In genomic region chr10:34739915-34740314, GRCh38 we compare ENCODE assay signal across 9 cellular contexts.
A peak's percentile ranks its signal among the peaks of the same experiment; 100 is the strongest.
DNase-seq lines count a peak whose midpoint lies in the region; ATAC-seq, FAIRE-seq and TF ChIP-seq lines count a peak whose summit lies in the region.
"Had no signal": no experiment of that assay in that cellular context is flagged by ENCODE, and none has a peak within 500 bp of the region (broad histone marks: within the 10 kb centered on the region; RNA-seq: fewer than 3 reads in every experiment).

No MANE protein-coding gene starts in this region.

- POLR2A ChIA-PET in activated CD8-positive, alpha-beta T cell treated with anti-CD3 and anti-CD28 coated beads for 36 hours (lab: Charles Lee), result no interaction called here

- in situ Hi-C loops in Caki2 (cut with HindIII; ENCODE audit: low pct_unique_long_range_greater_than_20kb, low sequenced_read_pairs), result no loop called here

- peak overlapping the region; percentile 56 to 93 (median 86) for H3K27ac Mint-ChIP-seq in brain
- H3K27ac Mint-ChIP-seq in activated CD8-positive, alpha-beta T cell treated with anti-CD3 and anti-CD28 coated beads for 36 hours, result no peak overlapping the region

- DNase-seq in Caki2 (ENCODE audit: low read depth), result peak; percentile 97
- DNase-seq in NCI-H187 treated with DMSO at 0.1 percent for 48 hours (lab: John Stamatoyannopoulos, UW), result peak; percentile 81
- peak; percentile 49 for DNase-seq in kidney glomerular epithelial cell (lab: John Stamatoyannopoulos, UW)
- DNase-seq in urothelium cell line (ENCODE audit: low spot score), result peak; percentile 70
- no peak for DNase-seq in OCI-M1 (lab: John Stamatoyannopoulos, UW)
- DNase-seq in GM10266 (ENCODE audit: extremely low spot score), result no peak
- DNase-seq in activated CD8-positive, alpha-beta T cell treated with anti-CD3 and anti-CD28 coated beads for 36 hours, result no peak

- peaks cover 73% of the 10 kb centered on the region for H3K4me1 Mint-ChIP-seq in brain
- no peaks in the 10 kb centered on the region for H3K4me1 Mint-ChIP-seq in activated CD8-positive, alpha-beta T cell treated with anti-CD3 and anti-CD28 coated beads for 36 hours (ENCODE audit: low read depth)
- H3K4me1 Mint-ChIP-seq: central memory CD8-positive, alpha-beta T cell had no signal

- H3K27me3 Mint-ChIP-seq in brain, result peaks cover 3% of the 10 kb centered on the region
- peaks cover 12% of the 10 kb centered on the region for H3K27me3 Mint-ChIP-seq in activated CD8-positive, alpha-beta T cell treated with anti-CD3 and anti-CD28 coated beads for 36 hours

- CTCF ChIA-PET in activated CD8-positive, alpha-beta T cell treated with anti-CD3 and anti-CD28 coated beads for 36 hours (lab: Charles Lee), result no interaction called here

- peak overlapping the region; percentile 67 to 81 (median 75) for H3K4me3 Mint-ChIP-seq in brain
- no peak overlapping the region for H3K4me3 Mint-ChIP-seq in activated CD8-positive, alpha-beta T cell treated with anti-CD3 and anti-CD28 coated beads for 36 hours
- H3K4me3 Mint-ChIP-seq: central memory CD8-positive, alpha-beta T cell had no signal

- ATAC-seq in activated CD8-positive, alpha-beta T cell treated with anti-CD3 and anti-CD28 coated beads for 36 hours, result no peak

- H3K9me3 Mint-ChIP-seq in brain, result peaks cover 0 to 2% (median 0%) of the 10 kb centered on the region in 5 experiments
- H3K9me3 Mint-ChIP-seq in activated CD8-positive, alpha-beta T cell treated with anti-CD3 and anti-CD28 coated beads for 36 hours, result no peaks in the 10 kb centered on the region
- H3K9me3 Mint-ChIP-seq: central memory CD8-positive, alpha-beta T cell had no signal

- H3K36me3 Mint-ChIP-seq in brain, result no peaks in the 10 kb centered on the region
- H3K36me3 Mint-ChIP-seq in activated CD8-positive, alpha-beta T cell treated with anti-CD3 and anti-CD28 coated beads for 36 hours (ENCODE audit: low read depth), result no peaks in the 10 kb centered on the region

- TF ChIP-seq CTCF in brain (conservative IDR thresholded peaks at IDR 0.05) (no peak), GM10266 (IDR thresholded peaks at IDR 0.05; ENCODE audit: control insufficient read depth, insufficient read depth, low read depth, missing control alignments) (no peak)
- no peak for TF ChIP-seq CTCF in activated CD8-positive, alpha-beta T cell treated with anti-CD3 and anti-CD28 coated beads for 36 hours (IDR thresholded peaks at IDR 0.05)

- intact Hi-C loops in activated CD8-positive, alpha-beta T cell treated with anti-CD3 and anti-CD28 coated beads for 36 hours (cut with micrococcal nuclease), result no loop called here

- peak; percentile 62 for FAIRE-seq in urothelium cell line (lab: Jason Lieb, UNC)

Comparison
In these comparisons a context has a peak if more than half of its experiments do, and no peak if none do; other contexts are left out.
1. DNase-seq: peak in Caki2 (single experiment), NCI-H187 treated with DMSO at 0.1 percent for 48 hours (single experiment), kidney glomerular epithelial cell (single experiment) and urothelium cell line (single experiment); none in OCI-M1 (single experiment), GM10266 (single experiment) and activated CD8-positive, alpha-beta T cell treated with anti-CD3 and anti-CD28 coated beads for 36 hours (single experiment).